Comparison of ENCODE assay signal across 8 cellular contexts in the genomic region with DNA sequence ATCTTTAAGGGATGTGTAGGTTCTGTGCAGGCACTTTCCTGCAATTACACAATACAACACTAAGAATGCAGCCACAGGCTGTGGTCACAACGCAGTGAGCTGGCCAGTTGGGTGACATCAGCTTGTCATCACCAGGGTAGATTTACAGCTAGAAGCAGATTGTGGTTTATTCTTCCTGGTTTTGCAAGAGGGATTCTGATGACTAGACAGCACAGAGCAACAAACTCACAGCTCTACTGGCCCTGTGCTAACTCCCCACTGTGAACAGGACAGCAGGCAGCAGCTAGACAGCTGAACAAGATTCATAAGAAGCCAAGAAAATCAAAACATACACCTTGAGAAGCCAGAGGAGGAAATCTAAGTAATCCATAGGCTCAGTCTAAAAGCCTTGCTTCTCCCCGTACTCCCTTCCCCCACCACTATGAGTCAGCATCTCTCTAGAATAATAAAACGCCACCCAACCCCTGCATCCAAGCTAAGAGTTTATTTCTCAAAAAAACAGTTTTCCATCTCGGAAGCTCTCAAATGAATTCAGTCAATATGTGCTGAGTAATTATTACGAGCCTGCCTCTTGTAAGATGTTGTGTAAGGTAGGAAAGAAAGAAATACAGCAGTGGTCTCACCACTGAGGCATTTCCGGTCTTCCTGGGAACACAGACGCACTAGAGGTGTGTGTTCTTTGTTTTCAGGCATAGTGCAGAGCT.
DNase-seq lines count a peak whose midpoint lies in the region; ATAC-seq and TF ChIP-seq lines count a peak whose summit lies in the region.

No MANE protein-coding gene starts in this region.

- no peaks in the 10 kb centered on the region for H3K9me3 ChIP-seq in RWPE2 (ENCODE audit: severe bottlenecking)

- no peaks in the 10 kb centered on the region for H3K9me3 Mint-ChIP-seq in stimulated activated naive CD8-positive, alpha-beta T cell treated with anti-CD3 and anti-CD28 coated beads, Interleukin-15, amount 100 ng/mL, for 72 hours

- no peaks in the 10 kb centered on the region for H3K27me3 Mint-ChIP-seq in stimulated activated naive CD8-positive, alpha-beta T cell treated with anti-CD3 and anti-CD28 coated beads, Interleukin-15, amount 100 ng/mL, for 72 hours

- no peak for TF ChIP-seq CTCF in GM13976 (IDR thresholded peaks at IDR 0.05; ENCODE audit: borderline replicate concordance, control extremely low read depth, extremely low read depth, insufficient read depth, missing control alignments)
- no peak for TF ChIP-seq CTCF in RWPE2 (IDR thresholded peaks at IDR 0.05; ENCODE audit: poor library complexity, severe bottlenecking)
- no peak for TF ChIP-seq CTCF in choroid plexus epithelial cell (conservative IDR thresholded peaks at IDR 0.05; ENCODE audit: low read depth, low read length)

- peak; percentile 74 for ATAC-seq in HG03135 (IDR thresholded peaks at IDR 0.05; ENCODE audit: unreplicated experiment)
- peak; percentile 85 for ATAC-seq in RWPE2 (ENCODE audit: low read depth)
- peak; percentile 98 for ATAC-seq in stimulated activated naive CD8-positive, alpha-beta T cell treated with anti-CD3 and anti-CD28 coated beads, Interleukin-15, amount 100 ng/mL, for 72 hours

- H3K27ac ChIP-seq in RWPE2 (ENCODE audit: poor library complexity, severe bottlenecking) = peak overlapping the region; percentile 98

- in situ Hi-C loops in GM13976 (cut with MboI; ENCODE audit: low sequenced_read_pairs, unreplicated experiment) = no loop called here

- H3K4me1 Mint-ChIP-seq in stimulated activated naive CD8-positive, alpha-beta T cell treated with anti-CD3 and anti-CD28 coated beads, Interleukin-15, amount 100 ng/mL, for 72 hours = peaks cover 31% of the 10 kb centered on the region

- DNase-seq in A172 (ENCODE audit: low spot score) (peak; percentile 100), GM13976 (ENCODE audit: low spot score) (peak; percentile 17), RWPE2 (ENCODE audit: low spot score) (peak; percentile 83), choroid plexus epithelial cell (ENCODE audit: low read depth) (peak; percentile 100), left kidney (ENCODE audit: low read depth, low spot score) (peak; percentile 93), cortex of kidney (lab: John Stamatoyannopoulos, UW) (no peak)
- peak; percentile 11 to 72 for DNase-seq in stimulated activated naive CD8-positive, alpha-beta T cell treated with anti-CD3 and anti-CD28 coated beads, Interleukin-15, amount 100 ng/mL, for 72 hours

- peak overlapping the region; percentile 45 to 87 for H3K27ac Mint-ChIP-seq in stimulated activated naive CD8-positive, alpha-beta T cell treated with anti-CD3 and anti-CD28 coated beads, Interleukin-15, amount 100 ng/mL, for 72 hours

- H3K4me1 ChIP-seq in RWPE2 (ENCODE audit: insufficient read depth, poor library complexity, severe bottlenecking) = peaks cover 45% of the 10 kb centered on the region

- H3K36me3 ChIP-seq in RWPE2 (ENCODE audit: low read depth) = no peaks in the 10 kb centered on the region; the same call in 1 of the 2 replicates

- no peak overlapping the region for H3K4me3 ChIP-seq in RWPE2 (ENCODE audit: severe bottlenecking)
- H3K4me3 ChIP-seq in choroid plexus epithelial cell (ENCODE audit: low read depth, low read length) = no peak overlapping the region

- H3K27me3 ChIP-seq in RWPE2 (ENCODE audit: insufficient read depth, poor library complexity, severe bottlenecking) = no peaks in the 10 kb centered on the region

- H3K4me3 Mint-ChIP-seq in stimulated activated naive CD8-positive, alpha-beta T cell treated with anti-CD3 and anti-CD28 coated beads, Interleukin-15, amount 100 ng/mL, for 72 hours = peak overlapping the region; percentile 51 to 54
